ENCODE assay signal across 21 cellular contexts in genomic region chr22:19156109-19156508, GRCh38. TPM values are rescaled to one million over a fixed set of nuclear protein-coding genes. Genes with fewer than 3 reads are reported as not detected.
"Had no signal": no experiment of that assay in that cellular context is flagged by ENCODE, and none has a peak within 500 bp of the region (broad histone marks: within the 10 kb centered on the region; RNA-seq: fewer than 3 reads in every experiment).

No MANE protein-coding gene starts in this region.

RNA-seq across cellular contexts. Expression of gene GSC2, which starts 6.0 kb away (rescaled TPM):
- total RNA-seq: activated naive CD4-positive, alpha-beta T cell treated with anti-CD3 and anti-CD28 coated beads for 36 hours; activated naive CD4-positive, alpha-beta T cell treated with anti-CD3 and anti-CD28 coated beads, Interleukin-2, amount 50 U/mL, for 72 hours; activated naive CD8-positive, alpha-beta T cell treated with anti-CD3 and anti-CD28 coated beads for 36 hours; activated naive CD8-positive, alpha-beta T cell treated with anti-CD3 and anti-CD28 coated beads, Interleukin-2, amount 10 ng/mL, durations not matched to agents 7 days and 5 days; activated T-cell treated with anti-CD3 and anti-CD28 coated beads, Interleukin-2, amount 50 U/mL, for 4 hours; activated T-cell treated with anti-CD3 and anti-CD28 coated beads, Interleukin-2, amount 50 U/mL, for 72 hours; activated T-helper 17 cell treated with anti-CD3 and anti-CD28 coated beads, Interleukin-2, amount 50 U/mL, for 72 hours; activated T-helper 2 cell treated with anti-CD3 and anti-CD28 coated beads, Interferon-gamma antibody, Interleukin-2, Interleukin-4, amounts not matched to agents 10 μg/mL and 5 μg/mL and 100 μg/mL, durations not matched to agents 14 hours and 24 hours and 36 hours; adrenal gland; aorta; ascending aorta; astrocyte; body of pancreas; breast epithelium; bronchial epithelial cell; cardiac muscle cell; cardiac septum; cerebellum; chondrocyte had no signal
- polyA plus RNA-seq: adipose tissue, adrenal gland, aorta, cardiac muscle cell had no signal

RNA-seq across cellular contexts. Expression of gene TSSK2, which starts 25.0 kb away (rescaled TPM):
- total RNA-seq: activated naive CD4-positive, alpha-beta T cell treated with anti-CD3 and anti-CD28 coated beads for 36 hours; activated naive CD4-positive, alpha-beta T cell treated with anti-CD3 and anti-CD28 coated beads, Interleukin-2, amount 50 U/mL, for 72 hours; activated naive CD8-positive, alpha-beta T cell treated with anti-CD3 and anti-CD28 coated beads for 36 hours; activated naive CD8-positive, alpha-beta T cell treated with anti-CD3 and anti-CD28 coated beads, Interleukin-2, amount 10 ng/mL, durations not matched to agents 7 days and 5 days; activated T-cell treated with anti-CD3 and anti-CD28 coated beads, Interleukin-2, amount 50 U/mL, for 4 hours; activated T-cell treated with anti-CD3 and anti-CD28 coated beads, Interleukin-2, amount 50 U/mL, for 72 hours; activated T-helper 1 cell treated with anti-CD3 and anti-CD28 coated beads, Interleukin-12 subunit alpha, Interleukin-12 subunit beta, Interleukin-2, Interleukin-4 antibody, amounts not matched to agents 30 ng/mL and 10 ng/mL and 1 ng/mL, durations not matched to agents 14 hours and 24 hours and 36 hours; activated T-helper 17 cell treated with anti-CD3 and anti-CD28 coated beads, Interleukin-2, amount 50 U/mL, for 72 hours; activated T-helper 2 cell treated with anti-CD3 and anti-CD28 coated beads, Interferon-gamma antibody, Interleukin-2, Interleukin-4, amounts not matched to agents 10 μg/mL and 5 μg/mL and 100 μg/mL, durations not matched to agents 14 hours and 24 hours and 36 hours; adrenal gland; aorta; ascending aorta; astrocyte; breast epithelium; bronchial epithelial cell; cardiac muscle cell; cardiac septum; cerebellum; chondrocyte had no signal
- polyA plus RNA-seq: cardiac muscle cell had no signal
